In genomic region chr6:31068738-31069340, GRCh38 we compare ENCODE assay signal across 8 cellular contexts. TPM values are rescaled to one million over a fixed set of nuclear protein-coding genes. Genes with fewer than 3 reads are reported as not detected.
A peak's percentile ranks its signal among the peaks of the same experiment; 100 is the strongest.
DNase-seq lines count a peak whose midpoint lies in the region; ATAC-seq and TF ChIP-seq lines count a peak whose summit lies in the region.

No MANE protein-coding gene starts in this region.

- H3K4me1 ChIP-seq in upper lobe of right lung, result peaks cover 8% of the 10 kb centered on the region

- no peak overlapping the region for H3K27ac Mint-ChIP-seq in activated naive CD4-positive, alpha-beta T cell treated with anti-CD3 and anti-CD28 coated beads for 36 hours
- H3K27ac Mint-ChIP-seq in glutamatergic neuron (ENCODE audit: unreplicated experiment), result no peak overlapping the region

- no peak overlapping the region for H3K27ac ChIP-seq in upper lobe of right lung

- peak; percentile 89 for DNase-seq in GM10266 (ENCODE audit: extremely low spot score)
- DNase-seq in MG63, result peak; percentile 58
- peak; percentile 84 for DNase-seq in activated naive CD4-positive, alpha-beta T cell treated with anti-CD3 and anti-CD28 coated beads for 36 hours
- peak; percentile 76 for DNase-seq in glutamatergic neuron
- DNase-seq in pons (ENCODE audit: low spot score), result peak; percentile 98
- peak; percentile 85 for DNase-seq in upper lobe of right lung

- H3K36me3 ChIP-seq in MG63 (no peaks in the 10 kb centered on the region), upper lobe of right lung (no peaks in the 10 kb centered on the region)

- no peaks in the 10 kb centered on the region for H3K27me3 Mint-ChIP-seq in activated naive CD4-positive, alpha-beta T cell treated with anti-CD3 and anti-CD28 coated beads for 36 hours (ENCODE audit: low read depth)
- H3K27me3 Mint-ChIP-seq in glutamatergic neuron (ENCODE audit: unreplicated experiment), result peaks cover 2% of the 10 kb centered on the region

- ATAC-seq in SK-N-SH treated with all-trans-retinoic acid at 6 μM for 48 hours, result peak; percentile 87
- peak; percentile 97 for ATAC-seq in upper lobe of right lung
- ATAC-seq in HG03108 (IDR thresholded peaks at IDR 0.05; ENCODE audit: unreplicated experiment), result no peak

- no peaks in the 10 kb centered on the region for H3K9me3 Mint-ChIP-seq in activated naive CD4-positive, alpha-beta T cell treated with anti-CD3 and anti-CD28 coated beads for 36 hours
- no peaks in the 10 kb centered on the region for H3K9me3 Mint-ChIP-seq in glutamatergic neuron (ENCODE audit: unreplicated experiment)

- H3K9me3 ChIP-seq in MG63 (no peaks in the 10 kb centered on the region), upper lobe of right lung (no peaks in the 10 kb centered on the region)

- H3K27me3 ChIP-seq in MG63, result no peaks in the 10 kb centered on the region
- H3K27me3 ChIP-seq in upper lobe of right lung, result no peaks in the 10 kb centered on the region

- no peaks in the 10 kb centered on the region for H3K36me3 Mint-ChIP-seq in activated naive CD4-positive, alpha-beta T cell treated with anti-CD3 and anti-CD28 coated beads for 36 hours (ENCODE audit: low read depth)
- no peaks in the 10 kb centered on the region for H3K36me3 Mint-ChIP-seq in glutamatergic neuron (ENCODE audit: unreplicated experiment)

- no peaks in the 10 kb centered on the region for H3K4me1 Mint-ChIP-seq in activated naive CD4-positive, alpha-beta T cell treated with anti-CD3 and anti-CD28 coated beads for 36 hours (ENCODE audit: low read depth)
- peaks cover 9% of the 10 kb centered on the region for H3K4me1 Mint-ChIP-seq in glutamatergic neuron (ENCODE audit: low read depth, unreplicated experiment)

- no peak overlapping the region for H3K4me3 Mint-ChIP-seq in activated naive CD4-positive, alpha-beta T cell treated with anti-CD3 and anti-CD28 coated beads for 36 hours
- H3K4me3 Mint-ChIP-seq in glutamatergic neuron (ENCODE audit: unreplicated experiment), result no peak overlapping the region

- CTCF ChIA-PET in activated naive CD4-positive, alpha-beta T cell treated with anti-CD3 and anti-CD28 coated beads for 36 hours (lab: Charles Lee), result interaction anchor here (0.6 to 3.5 kb wide), 15 partner anchors 11 to 240 kb away, joined by 3 to 27 read pairs (median 4); partner anchors contain the start of genes MUCL3 and VARS2

- no peak overlapping the region for H3K4me3 ChIP-seq in MG63
- H3K4me3 ChIP-seq in upper lobe of right lung, result no peak overlapping the region

- peak; percentile 88 for TF ChIP-seq CTCF in GM10266 (IDR thresholded peaks at IDR 0.05; ENCODE audit: control insufficient read depth, insufficient read depth, low read depth, missing control alignments)
- peak; percentile 92 for TF ChIP-seq CTCF in glutamatergic neuron (IDR thresholded peaks at IDR 0.05; ENCODE audit: partially characterized antibody, unreplicated experiment)
- peak; percentile 97 for TF ChIP-seq CTCF in upper lobe of right lung (IDR thresholded peaks at IDR 0.05)

- intact Hi-C loops in activated naive CD4-positive, alpha-beta T cell treated with anti-CD3 and anti-CD28 coated beads for 36 hours (cut with micrococcal nuclease), result loop anchor here (1.0 to 2.0 kb wide), 2 partner anchors 18 to 154 kb away; no protein-coding TSS in a partner anchor
- intact Hi-C loops in upper lobe of right lung (cut with DNase I), result no loop called here

TF ChIP-seq in SK-N-SH treated with all-trans-retinoic acid at 6 μM for 48 hours, 23 proteins besides CTCF, POLR2A, EP300 and RAD21:
- no peak for TF ChIP-seq SNAI2 (CRISPR knock-in tag; IDR thresholded peaks at IDR 0.05)
- no peak for TF ChIP-seq GLIS3 (CRISPR knock-in tag; IDR thresholded peaks at IDR 0.05)
- no peak for TF ChIP-seq ARNTL (CRISPR knock-in tag; IDR thresholded peaks at IDR 0.05; ENCODE audit: borderline replicate concordance, low read depth)
- TF ChIP-seq CSRNP3 (CRISPR knock-in tag; IDR thresholded peaks at IDR 0.05), result no peak

RNA-seq across cellular contexts. Expression of gene C6orf15, which starts 43.5 kb away (rescaled TPM):
- total RNA-seq in MG63 (2014; rRNA removed; shearing (Covaris generic); ENCODE audit: low replicate concordance), result 0.91 TPM in 1 of 2 replicates, not detected in the other
- total RNA-seq in activated naive CD4-positive, alpha-beta T cell treated with anti-CD3 and anti-CD28 coated beads for 36 hours, result not detected
- total RNA-seq in glutamatergic neuron (ENCODE audit: unreplicated experiment) (not detected), upper lobe of right lung (not detected)

RNA-seq across cellular contexts. Expression of gene PSORS1C1, which starts 45.8 kb away (rescaled TPM):
- total RNA-seq in MG63 (2014; rRNA removed; shearing (Covaris generic); ENCODE audit: low replicate concordance), result not detected in 2 replicates
- total RNA-seq in activated naive CD4-positive, alpha-beta T cell treated with anti-CD3 and anti-CD28 coated beads for 36 hours, result under 1 TPM; 0.29 to 0.40 TPM
- not detected for total RNA-seq in glutamatergic neuron (ENCODE audit: unreplicated experiment)
- 8.2 TPM for total RNA-seq in upper lobe of right lung

RNA-seq across cellular contexts. Expression of gene CDSN, which starts 51.4 kb away (rescaled TPM):
- total RNA-seq in MG63 (2014; rRNA removed; shearing (Covaris generic); ENCODE audit: low replicate concordance), result not detected in 2 replicates
- total RNA-seq in activated naive CD4-positive, alpha-beta T cell treated with anti-CD3 and anti-CD28 coated beads for 36 hours, result not detected
- total RNA-seq in glutamatergic neuron (ENCODE audit: unreplicated experiment) (not detected), upper lobe of right lung (not detected)

RNA-seq across cellular contexts. Expression of gene MUC22, which starts 58.6 kb away (rescaled TPM):
- total RNA-seq in MG63 (2014; rRNA removed; shearing (Covaris generic); ENCODE audit: low replicate concordance), result not detected in 2 replicates
- total RNA-seq in activated naive CD4-positive, alpha-beta T cell treated with anti-CD3 and anti-CD28 coated beads for 36 hours, result not detected
- not detected for total RNA-seq in glutamatergic neuron (ENCODE audit: unreplicated experiment)
- not detected for total RNA-seq in upper lobe of right lung
